8 cellular contexts compared by ENCODE assay signal in genomic region chr17:3003401-3004149, GRCh38. TPM values are rescaled to one million over a fixed set of nuclear protein-coding genes. Genes with fewer than 3 reads are reported as not detected.
DNase-seq lines count a peak whose midpoint lies in the region; ATAC-seq and TF ChIP-seq lines count a peak whose summit lies in the region.

No MANE protein-coding gene starts in this region.

- ATAC-seq in HG02759 (IDR thresholded peaks at IDR 0.05; ENCODE audit: unreplicated experiment) = peak; percentile 19
- peak; percentile 2 for ATAC-seq in lung (ENCODE audit: insufficient read depth, low FRiP score)

- no peaks in the 10 kb centered on the region for H3K36me3 ChIP-seq in adrenal gland (replicated peaks in 1 of 2)
- H3K36me3 ChIP-seq in lung (ENCODE audit: control insufficient read depth in 2 of 2, insufficient read depth in 2 of 2, low read length in 2 of 2) = peaks cover 0 to 9% of the 10 kb centered on the region in 2 donors
- no peaks in the 10 kb centered on the region for H3K36me3 ChIP-seq in uterus

- POLR2A ChIA-PET in HEK293T (lab: Yijun Ruan, JAX) = no interaction called here

- 60 to 80% (median 70%) methylated on average over 18 to 22 of the region's 22 CpGs for WGBS in adrenal gland, 4 donors
- WGBS in lung, 2 donors = 30 to 55% methylated on average over 20 to 22 of the region's 22 CpGs

- H3K27ac ChIP-seq in 22Rv1 (peak overlapping the region; percentile 40), adrenal gland (peak overlapping the region in 4 of 5 donors; percentile 18 to 84 (median 66)), lung (ENCODE audit: low read depth in 1 of 2, low read length in 1 of 2) (peak overlapping the region; percentile 62 to 86), uterus (peak overlapping the region; percentile 86 to 90)

- H3K4me3 ChIP-seq in adrenal gland = peak overlapping the region in 1 of 4 donors; percentile 5
- H3K4me3 ChIP-seq in lung = no peak overlapping the region
- H3K4me3 ChIP-seq in uterus = peak overlapping the region in 1 of 2 donors; percentile 13

- DNase-seq in adrenal gland (peak in 5 of 7 donors; percentile 29 to 63 (median 37)), lung (ENCODE audit: low spot score) (peak; percentile 43), uterus (peak; percentile 28 to 30), activated gamma-delta T cell (lab: John Stamatoyannopoulos, UW) (no peak), HEK293T (ENCODE audit: extremely low spot score) (no peak)
- DNase-seq in activated naive CD4-positive, alpha-beta T cell treated with Interleukin-2 at 50 U/mL for 16 hours = no peak

- TF ChIP-seq POLR2A in adrenal gland (IDR thresholded peaks at IDR 0.05) (no peak), uterus (IDR thresholded peaks at IDR 0.05) (no peak)

- intact Hi-C loops in adrenal gland (cut with DNase I) = no loop called here
- intact Hi-C loops in uterus (cut with DNase I; ENCODE audit: low total_unique reads) = no loop called here

- TF ChIP-seq CTCF in 22Rv1 (IDR thresholded peaks at IDR 0.05) (no peak), adrenal gland (IDR thresholded peaks at IDR 0.05) (no peak), lung (IDR thresholded peaks at IDR 0.05; ENCODE audit: control extremely low read depth, extremely low read depth) (no peak), uterus (IDR thresholded peaks at IDR 0.05) (no peak)

- H3K4me1 ChIP-seq in adrenal gland (replicated peaks in 1 of 2) = peaks cover 4 to 38% of the 10 kb centered on the region in 2 donors
- H3K4me1 ChIP-seq in lung (ENCODE audit: control insufficient read depth in 2 of 2, insufficient read depth in 2 of 2, low read length in 2 of 2) = peaks cover 0 to 12% of the 10 kb centered on the region in 2 donors
- peaks cover 6% of the 10 kb centered on the region in 2 donors for H3K4me1 ChIP-seq in uterus

- no peaks in the 10 kb centered on the region for H3K9me3 ChIP-seq in adrenal gland (replicated peaks in 1 of 3)
- no peaks in the 10 kb centered on the region for H3K9me3 ChIP-seq in lung (ENCODE audit: control insufficient read depth in 2 of 2, insufficient read depth in 1 of 2, low read length in 1 of 2)
- no peaks in the 10 kb centered on the region for H3K9me3 ChIP-seq in uterus

- H3K27me3 ChIP-seq in adrenal gland (no peaks in the 10 kb centered on the region), lung (ENCODE audit: control insufficient read depth, insufficient read depth) (no peaks in the 10 kb centered on the region), uterus (no peaks in the 10 kb centered on the region)

- CTCF ChIA-PET in HEK293T (lab: Yijun Ruan, JAX) = interaction anchor here (1.6 kb wide), 1 partner anchor 9 kb away, joined by 8 read pairs; no protein-coding TSS in a partner anchor

TF ChIP-seq in HEK293T, 16 proteins besides CTCF, POLR2A, EP300 and RAD21:
- TF ChIP-seq CTBP1 (IDR thresholded peaks at IDR 0.05; ENCODE audit: borderline replicate concordance) = no peak
- no peak for TF ChIP-seq FOXA1 (IDR thresholded peaks at IDR 0.05)
- no peak for TF ChIP-seq LEF1 (IDR thresholded peaks at IDR 0.05; ENCODE audit: borderline replicate concordance)
- no peak for TF ChIP-seq SUZ12 (IDR thresholded peaks at IDR 0.05)
- no peak for TF ChIP-seq NFRKB (IDR thresholded peaks at IDR 0.05)
- TF ChIP-seq PKNOX1 (IDR thresholded peaks at IDR 0.05) = no peak
- TF ChIP-seq HDGF (IDR thresholded peaks at IDR 0.05; ENCODE audit: borderline replicate concordance) = no peak
- no peak for TF ChIP-seq FOXM1 (IDR thresholded peaks at IDR 0.05; ENCODE audit: borderline replicate concordance)
TF ChIP-seq in HEK293T: peak in this region for 0.

RNA-seq across cellular contexts. Expression of gene OR1D5, which starts 59.8 kb away (rescaled TPM):
- total RNA-seq in adrenal gland (not detected), lung (not detected), uterus (not detected)
- polyA plus RNA-seq in adrenal gland (not detected), lung (not detected)

Comparison
In these comparisons a context has a peak if more than half of its experiments do, and no peak if none do; other contexts are left out.
1. DNase-seq: peak in adrenal gland (5 of 7), lung (single experiment) and uterus (2 of 2); none in activated gamma-delta T cell (single experiment), HEK293T (single experiment) and activated naive CD4-positive, alpha-beta T cell treated with Interleukin-2 at 50 U/mL for 16 hours (single experiment).
2. Peak in every context shown above with its lines, with median percentiles within 50 percentile points of each other: H3K27ac ChIP-seq.